16 cellular contexts compared by ENCODE assay signal in genomic region chr16:71837150-71837549, GRCh38. TPM values are rescaled to one million over a fixed set of nuclear protein-coding genes. Genes with fewer than 3 reads are reported as not detected.
DNase-seq lines count a peak whose midpoint lies in the region; TF ChIP-seq lines count a peak whose summit lies in the region.
"Had no signal": no experiment of that assay in that cellular context is flagged by ENCODE, and none has a peak within 500 bp of the region (broad histone marks: within the 10 kb centered on the region; RNA-seq: fewer than 3 reads in every experiment).

No MANE protein-coding gene starts in this region.

- no peaks in the 10 kb centered on the region for H3K27me3 ChIP-seq in mammary epithelial cell (ENCODE audit: insufficient read depth, low read length)
- H3K27me3 ChIP-seq in breast epithelium, result no peaks in the 10 kb centered on the region
- no peaks in the 10 kb centered on the region for H3K27me3 ChIP-seq in parathyroid adenoma (ENCODE audit: control insufficient read depth, insufficient read depth, low read length)

- H3K79me2 ChIP-seq in mammary epithelial cell (ENCODE audit: insufficient read depth, low read length) (no peaks in the 10 kb centered on the region), parathyroid adenoma (no peaks in the 10 kb centered on the region)

- BruUV-seq in mammary epithelial cell (replicated peaks; lab: Mats Ljungman, UMichigan), result no TSS peak

- CTCF ChIA-PET in mammary epithelial cell (lab: Charles Lee; ENCODE audit: low non-redundant PET), result no interaction called here

- DNase-seq in mammary epithelial cell, result no peak
- no peak for DNase-seq in breast epithelium (ENCODE audit: low spot score in 2 of 2)
- peak; percentile 17 for DNase-seq in OCI-M1 (lab: John Stamatoyannopoulos, UW)
- DNase-seq in NCI-H774 (lab: John Stamatoyannopoulos, UW), result no peak
- DNase-seq in posterior cingulate gyrus, result no peak
- DNase-seq: C1 segment of cervical spinal cord; Calu3; CD4-positive, alpha-beta memory T cell; COR-L47; DMS53; DMS79 treated with DMSO at 0.1 percent for 48 hours; GF-D8; GOT3; HFFc6 had no signal

- H3K9me3 ChIP-seq in mammary epithelial cell (replicated peaks; ENCODE audit: insufficient read depth, low read length) (no peaks in the 10 kb centered on the region), breast epithelium (no peaks in the 10 kb centered on the region), parathyroid adenoma (ENCODE audit: control insufficient read depth, low read length) (no peaks in the 10 kb centered on the region)
- H3K9me3 ChIP-seq: HAP-1 had no signal

- peaks cover 6% of the 10 kb centered on the region for H3K4me1 ChIP-seq in mammary epithelial cell (ENCODE audit: insufficient read depth, low read length)
- no peaks in the 10 kb centered on the region for H3K4me1 ChIP-seq in breast epithelium
- H3K4me1 ChIP-seq in parathyroid adenoma, result peaks cover 6% of the 10 kb centered on the region
- H3K4me1 ChIP-seq: HAP-1 had no signal

- TF ChIP-seq CTCF in mammary epithelial cell (conservative IDR thresholded peaks at IDR 0.05 in 1 of 2, IDR thresholded peaks at IDR 0.05 in 1 of 2; ENCODE audit: extremely low read depth in 1 of 2, insufficient read depth in 1 of 2, low read depth in 1 of 2, low read length in 2 of 2) (no peak), breast epithelium (IDR thresholded peaks at IDR 0.05) (no peak), parathyroid adenoma (IDR thresholded peaks at IDR 0.05) (no peak)

- in situ Hi-C loops in mammary epithelial cell (cut with MboI; ENCODE audit: low sequenced_read_pairs in 2 of 2), result no loop called here

- H3K4me2 ChIP-seq in mammary epithelial cell (ENCODE audit: insufficient read depth, low read depth, low read length) (no peak overlapping the region), parathyroid adenoma (ENCODE audit: low read length) (peak overlapping the region; percentile 43)

- H3K4me3 ChIP-seq in mammary epithelial cell (replicated peaks in 1 of 3; ENCODE audit: insufficient read depth in 1 of 3, low read depth in 2 of 3, low read length in 3 of 3) (no peak overlapping the region), breast epithelium (no peak overlapping the region), parathyroid adenoma (ENCODE audit: low read depth, low read length) (no peak overlapping the region)
- H3K4me3 ChIP-seq: HAP-1 had no signal

- H2AFZ ChIP-seq in mammary epithelial cell (ENCODE audit: low read depth, low read length), result peak overlapping the region; percentile 62
- peak overlapping the region; percentile 65 for H2AFZ ChIP-seq in parathyroid adenoma

- dilution Hi-C loops in mammary epithelial cell (cut with HindIII; ENCODE audit: low sequenced_read_pairs), result no loop called here

- WGBS in mammary epithelial cell (ENCODE audit: low coverage, missing lambda C conversion rate), result 100% methylated on average over 3 of the region's 3 CpGs

- H3K27ac ChIP-seq in mammary epithelial cell (ENCODE audit: insufficient read depth, low read depth, low read length) (no peak overlapping the region), breast epithelium (no peak overlapping the region), parathyroid adenoma (no peak overlapping the region)

- no peaks in the 10 kb centered on the region for H3K36me3 ChIP-seq in mammary epithelial cell (ENCODE audit: insufficient read depth, low read length)
- no peaks in the 10 kb centered on the region for H3K36me3 ChIP-seq in breast epithelium
- no peaks in the 10 kb centered on the region for H3K36me3 ChIP-seq in parathyroid adenoma (ENCODE audit: control insufficient read depth, insufficient read depth, low read length)
- H3K36me3 ChIP-seq: HAP-1 had no signal

- intact Hi-C loops in mammary epithelial cell (cut with micrococcal nuclease), result no loop called here
- intact Hi-C loops in breast epithelium (cut with DNase I; ENCODE audit: low total_unique reads), result no loop called here
- intact Hi-C loops in posterior cingulate gyrus (cut with DNase I), result no loop called here

- no peak for TF ChIP-seq POLR2A in breast epithelium (IDR thresholded peaks at IDR 0.05)

- no peaks in the 10 kb centered on the region for H4K20me1 ChIP-seq in mammary epithelial cell (ENCODE audit: insufficient read depth, low read length)

- H3K9ac ChIP-seq in mammary epithelial cell (ENCODE audit: insufficient read depth, low read length) (no peak overlapping the region), parathyroid adenoma (no peak overlapping the region)

RNA-seq across cellular contexts. Expression of gene ATXN1L, which starts 8.6 kb away (rescaled TPM):
- total RNA-seq in mammary epithelial cell (10 to 100 TPM; 15.5 to 16.7 TPM), breast epithelium (10 to 100 TPM; 19.3 to 41.1 (median 28.0) TPM)
- polyA plus RNA-seq in mammary epithelial cell, result 10.4 TPM
- 15.9 TPM for polyA minus RNA-seq in mammary epithelial cell

RNA-seq across cellular contexts. Expression of gene AP1G1, which starts 28.5 kb away (rescaled TPM):
- total RNA-seq in mammary epithelial cell (10 to 100 TPM; 80.1 to 95.4 TPM), breast epithelium (100 to 1,000 TPM in 1 of 3 donors, 10 to 100 TPM in 2; 65.8 to 121 (median 95.7) TPM)
- 80.2 TPM for polyA plus RNA-seq in mammary epithelial cell
- 170 TPM for polyA minus RNA-seq in mammary epithelial cell

RNA-seq across cellular contexts. Expression of gene ZNF821, which starts 46.8 kb away (rescaled TPM):
- total RNA-seq in mammary epithelial cell (1 to 10 TPM; 5.6 to 6.2 TPM), breast epithelium (10 to 100 TPM in 1 of 3 donors, 1 to 10 TPM in 2; 3.7 to 11.1 (median 9.8) TPM)
- polyA plus RNA-seq in mammary epithelial cell, result 3.0 TPM
- not detected for polyA minus RNA-seq in mammary epithelial cell

RNA-seq across cellular contexts. Expression of gene IST1, which starts 58.2 kb away (rescaled TPM):
- total RNA-seq in mammary epithelial cell, result 100 to 1,000 TPM; 123 to 203 TPM
- 134 TPM for polyA plus RNA-seq in mammary epithelial cell
- polyA minus RNA-seq in mammary epithelial cell, result 98.4 TPM
- total RNA-seq in breast epithelium, result 100 to 1,000 TPM; 217 to 303 (median 253) TPM
